ENCODE assay signal across 1 cellular context in genomic region chr14:75826599-75826998, GRCh38.
TF ChIP-seq lines count a peak whose summit lies in the region.

No MANE protein-coding gene starts in this region.

TF ChIP-seq in HCT116, 20 proteins besides CTCF, POLR2A, EP300 and RAD21 (continued from another document):
- TF ChIP-seq ZBTB33 (IDR thresholded peaks at IDR 0.05; ENCODE audit: extremely low read depth, insufficient replicate concordance, low read length), result no peak
- no peak for TF ChIP-seq POLR2AphosphoS5 (IDR thresholded peaks at IDR 0.05; ENCODE audit: low read depth, low read length)
- TF ChIP-seq ZFX (IDR thresholded peaks at IDR 0.05), result no peak
- no peak for TF ChIP-seq EGR1 (IDR thresholded peaks at IDR 0.05; ENCODE audit: low read depth)
- TF ChIP-seq CBX3 (IDR thresholded peaks at IDR 0.05; ENCODE audit: low read depth), result no peak
- TF ChIP-seq TCF7L2 (IDR thresholded peaks at IDR 0.05; ENCODE audit: borderline replicate concordance, extremely low read depth, insufficient read depth, insufficient read length), result no peak
- TF ChIP-seq YY1 (IDR thresholded peaks at IDR 0.05; ENCODE audit: extremely low read depth, insufficient replicate concordance, low read depth, low read length), result no peak
- peak; percentile 34; the same call in 1 of the 2 replicates for TF ChIP-seq FOSL1 (IDR thresholded peaks at IDR 0.05; ENCODE audit: low read depth)
- TF ChIP-seq REST (IDR thresholded peaks at IDR 0.05; ENCODE audit: low read depth), result no peak
- no peak for TF ChIP-seq ELF1 (IDR thresholded peaks at IDR 0.05; ENCODE audit: borderline replicate concordance, low read depth)
